In genomic region chr3:137769321-137770065, GRCh38 we compare ENCODE assay signal across 1 cellular context.
TF ChIP-seq lines count a peak whose summit lies in the region.

No MANE protein-coding gene starts in this region.

TF ChIP-seq in H1, 55 proteins besides CTCF, POLR2A, EP300 and RAD21:
- TF ChIP-seq ZNF274 (IDR thresholded peaks at IDR 0.05; ENCODE audit: borderline replicate concordance, extremely low read depth, low read length) (no peak), EZH2 (IDR thresholded peaks at IDR 0.05; ENCODE audit: low read depth, low read length, severe bottlenecking) (no peak), CREB1 (IDR thresholded peaks at IDR 0.05) (no peak), CBX8 (IDR thresholded peaks at IDR 0.05; ENCODE audit: borderline replicate concordance, low read depth, low read length) (peak; percentile 77; the same call in 1 of the 2 replicates), GABPA (IDR thresholded peaks at IDR 0.05; ENCODE audit: borderline replicate concordance, insufficient read depth, low read length) (no peak), SIN3A (conservative IDR thresholded peaks at IDR 0.05 in 1 of 2, IDR thresholded peaks at IDR 0.05 in 1 of 2; ENCODE audit: low read depth in 1 of 2, low read length in 2 of 2) (no peak)
TF ChIP-seq in H1: peak in this region for 1.
